10 cellular contexts compared by ENCODE assay signal in genomic region chr3:193982258-193982659, GRCh38.
DNase-seq lines count a peak whose midpoint lies in the region; ATAC-seq, FAIRE-seq and TF ChIP-seq lines count a peak whose summit lies in the region.
"Had no signal": no experiment of that assay in that cellular context is flagged by ENCODE, and none has a peak within 500 bp of the region (broad histone marks: within the 10 kb centered on the region; RNA-seq: fewer than 3 reads in every experiment).

No MANE protein-coding gene starts in this region.

- no peak overlapping the region for H3K4me3 ChIP-seq in cardiac fibroblast (replicated peaks in 1 of 2; ENCODE audit: low read depth in 2 of 2, low read length in 2 of 2)
- H3K4me3 ChIP-seq in right cardiac atrium (ENCODE audit: low read length): no peak overlapping the region
- H3K4me3 ChIP-seq in small intestine (ENCODE audit: low read depth in 1 of 2, low read length in 2 of 2): no peak overlapping the region

- H3K9me3 ChIP-seq in right cardiac atrium (ENCODE audit: control insufficient read depth, low read length) (no peaks in the 10 kb centered on the region), small intestine (ENCODE audit: control insufficient read depth, low read depth) (no peaks in the 10 kb centered on the region)

- no peak overlapping the region for H3K27ac ChIP-seq in right cardiac atrium (ENCODE audit: low read length)
- H3K27ac ChIP-seq in small intestine (ENCODE audit: low read depth in 1 of 2, low read length in 1 of 2): no peak overlapping the region

- no peak overlapping the region for H3K27ac Mint-ChIP-seq in activated T-helper 17 cell treated with anti-CD3 and anti-CD28 coated beads, Interleukin-2, amount 50 U/mL, for 72 hours
- no peak overlapping the region for H3K27ac Mint-ChIP-seq in activated CD4-positive, alpha-beta T cell treated with anti-CD3 and anti-CD28 coated beads, Interleukin-2, amount 10 ng/mL, durations not matched to agents 24 days and 14 days

- intact Hi-C loops in right cardiac atrium (cut with DNase I): no loop called here
- intact Hi-C loops in activated CD4-positive, alpha-beta T cell treated with anti-CD3 and anti-CD28 coated beads, Interleukin-2, amount 10 ng/mL, durations not matched to agents 24 days and 14 days (cut with micrococcal nuclease): no loop called here

- peaks cover 10% of the 10 kb centered on the region for H3K27me3 Mint-ChIP-seq in activated T-helper 17 cell treated with anti-CD3 and anti-CD28 coated beads, Interleukin-2, amount 50 U/mL, for 72 hours
- H3K27me3 Mint-ChIP-seq in activated CD4-positive, alpha-beta T cell treated with anti-CD3 and anti-CD28 coated beads, Interleukin-2, amount 10 ng/mL, durations not matched to agents 24 days and 14 days: peaks cover 36% of the 10 kb centered on the region

- no peak for FAIRE-seq in small intestine (lab: Jason Lieb, UNC)

- peak; percentile 75 to 85 for ATAC-seq in right cardiac atrium
- no peak for ATAC-seq in activated T-helper 17 cell treated with anti-CD3 and anti-CD28 coated beads, Interleukin-2, amount 50 U/mL, for 72 hours (replicated peaks)

- TF ChIP-seq CTCF in cardiac fibroblast (IDR thresholded peaks at IDR 0.05; ENCODE audit: low read depth, low read length): no peak

- H3K9me3 Mint-ChIP-seq in activated T-helper 17 cell treated with anti-CD3 and anti-CD28 coated beads, Interleukin-2, amount 50 U/mL, for 72 hours: no peaks in the 10 kb centered on the region
- no peaks in the 10 kb centered on the region for H3K9me3 Mint-ChIP-seq in activated CD4-positive, alpha-beta T cell treated with anti-CD3 and anti-CD28 coated beads, Interleukin-2, amount 10 ng/mL, durations not matched to agents 24 days and 14 days

- 31% methylated on average over 11 of the region's 11 CpGs for WGBS in right cardiac atrium
- 38 to 66% (median 59%) methylated on average over 11 of the region's 11 CpGs for WGBS in small intestine, 3 donors

- DNase-seq in HT1080 (ENCODE audit: low read depth): peak; percentile 72
- peak; percentile 38 to 88 for DNase-seq in cardiac fibroblast (ENCODE audit: low read depth in 2 of 2)
- DNase-seq in right cardiac atrium: peak; percentile 90 to 93 (median 91)
- DNase-seq in small intestine: peak; percentile 57
- no peak for DNase-seq in NCI-H82 (lab: John Stamatoyannopoulos, UW)
- DNase-seq in activated CD4-positive, alpha-beta T cell treated with anti-CD3 and anti-CD28 coated beads, Interleukin-2, amount 10 ng/mL, durations not matched to agents 24 days and 14 days: no peak
- no peak for DNase-seq in activated CD4-positive, alpha-beta T cell treated with anti-CD3 and anti-CD28 coated beads, Interleukin-2, amount 50 U/mL, for 4 hours
- DNase-seq: activated naive CD4-positive, alpha-beta T cell treated with anti-CD3 and anti-CD28 coated beads, Interleukin-2, amount 50 U/mL, for 16 hours; foreskin melanocyte had no signal

- H3K27me3 ChIP-seq in right cardiac atrium (ENCODE audit: control insufficient read depth, insufficient read depth) (no peaks in the 10 kb centered on the region), small intestine (ENCODE audit: control insufficient read depth in 2 of 2, insufficient read depth in 2 of 2, low read length in 2 of 2) (no peaks in the 10 kb centered on the region)

- no peaks in the 10 kb centered on the region for H3K4me1 Mint-ChIP-seq in activated T-helper 17 cell treated with anti-CD3 and anti-CD28 coated beads, Interleukin-2, amount 50 U/mL, for 72 hours
- no peaks in the 10 kb centered on the region for H3K4me1 Mint-ChIP-seq in activated CD4-positive, alpha-beta T cell treated with anti-CD3 and anti-CD28 coated beads, Interleukin-2, amount 10 ng/mL, durations not matched to agents 24 days and 14 days

- H3K36me3 Mint-ChIP-seq in activated T-helper 17 cell treated with anti-CD3 and anti-CD28 coated beads, Interleukin-2, amount 50 U/mL, for 72 hours (ENCODE audit: low read depth): no peaks in the 10 kb centered on the region
- no peaks in the 10 kb centered on the region for H3K36me3 Mint-ChIP-seq in activated CD4-positive, alpha-beta T cell treated with anti-CD3 and anti-CD28 coated beads, Interleukin-2, amount 10 ng/mL, durations not matched to agents 24 days and 14 days (ENCODE audit: low read depth)

- no peaks in the 10 kb centered on the region for H3K36me3 ChIP-seq in small intestine (ENCODE audit: control insufficient read depth in 2 of 2, insufficient read depth in 2 of 2, low read length in 2 of 2)

- H3K4me3 Mint-ChIP-seq in activated T-helper 17 cell treated with anti-CD3 and anti-CD28 coated beads, Interleukin-2, amount 50 U/mL, for 72 hours: no peak overlapping the region
- no peak overlapping the region for H3K4me3 Mint-ChIP-seq in activated CD4-positive, alpha-beta T cell treated with anti-CD3 and anti-CD28 coated beads, Interleukin-2, amount 10 ng/mL, durations not matched to agents 24 days and 14 days

- peaks cover 10% of the 10 kb centered on the region for H3K4me1 ChIP-seq in right cardiac atrium (ENCODE audit: control insufficient read depth, insufficient read depth, low read length)
- no peaks in the 10 kb centered on the region for H3K4me1 ChIP-seq in small intestine (ENCODE audit: control insufficient read depth in 2 of 2, insufficient read depth in 1 of 2, low read depth in 1 of 2, low read length in 1 of 2)

Comparison
In these comparisons a context has a peak if more than half of its experiments do, and no peak if none do; other contexts are left out.
1. DNase-seq: peak in HT1080 (single experiment), cardiac fibroblast (2 of 2), right cardiac atrium (3 of 3) and small intestine (single experiment); none in NCI-H82 (single experiment), activated CD4-positive, alpha-beta T cell treated with anti-CD3 and anti-CD28 coated beads, Interleukin-2, amount 10 ng/mL, durations not matched to agents 24 days and 14 days (single experiment) and activated CD4-positive, alpha-beta T cell treated with anti-CD3 and anti-CD28 coated beads, Interleukin-2, amount 50 U/mL, for 4 hours (0 of 2).